8 cellular contexts compared by ENCODE assay signal in genomic region chr1:28359592-28360239, GRCh38. TPM values are rescaled to one million over a fixed set of nuclear protein-coding genes. Genes with fewer than 3 reads are reported as not detected.
A peak's percentile ranks its signal among the peaks of the same experiment; 100 is the strongest.
DNase-seq lines count a peak whose midpoint lies in the region; ATAC-seq lines count a peak whose summit lies in the region.

No MANE protein-coding gene starts in this region.

- H3K27me3 Mint-ChIP-seq in activated CD4-positive, alpha-beta T cell treated with anti-CD3 and anti-CD28 coated beads, Interleukin-2, amount 10 ng/mL, durations not matched to agents 7 days and 5 days: peaks cover 3% of the 10 kb centered on the region
- H3K27me3 Mint-ChIP-seq in memory B cell: peaks cover 1% of the 10 kb centered on the region

- POLR2A ChIA-PET in activated CD4-positive, alpha-beta T cell treated with anti-CD3 and anti-CD28 coated beads, Interleukin-2, amount 10 ng/mL, durations not matched to agents 7 days and 5 days (lab: Charles Lee): interaction anchor here (0.6 kb wide), 1 partner anchor 121 kb away, joined by 5 read pairs; no protein-coding TSS in a partner anchor

- DNase-seq in AG08396 (ENCODE audit: low spot score) (peak; percentile 48), HCEC 1CT (peak; percentile 59), NCI-H69 (lab: John Stamatoyannopoulos, UW) (peak; percentile 63), dermis blood vessel endothelial cell (peak; percentile 81), memory B cell (ENCODE audit: low spot score in 2 of 2) (peak; percentile 51 to 54)
- DNase-seq in activated CD4-positive, alpha-beta T cell treated with anti-CD3 and anti-CD28 coated beads, Interleukin-2, amount 10 ng/mL, durations not matched to agents 7 days and 5 days: peak; percentile 81
- peak; percentile 53 to 72 for DNase-seq in stimulated activated CD8-positive, alpha-beta memory T cell treated with anti-CD3 and anti-CD28 coated beads, Interleukin-2, amount 100 ng/mL, for 48 hours (ENCODE audit: low read depth in 2 of 2)

- CTCF ChIA-PET in activated CD4-positive, alpha-beta T cell treated with anti-CD3 and anti-CD28 coated beads, Interleukin-2, amount 10 ng/mL, durations not matched to agents 7 days and 5 days (lab: Charles Lee): interaction anchor here (0.6 to 2.4 kb wide), 14 partner anchors 9 to 518 kb away, joined by 3 to 12 read pairs (median 4); partner anchors contain the start of gene MED18

- H3K4me3 Mint-ChIP-seq in activated CD4-positive, alpha-beta T cell treated with anti-CD3 and anti-CD28 coated beads, Interleukin-2, amount 10 ng/mL, durations not matched to agents 7 days and 5 days: no peak overlapping the region
- H3K4me3 Mint-ChIP-seq in memory B cell: no peak overlapping the region

- H3K36me3 Mint-ChIP-seq in activated CD4-positive, alpha-beta T cell treated with anti-CD3 and anti-CD28 coated beads, Interleukin-2, amount 10 ng/mL, durations not matched to agents 7 days and 5 days (ENCODE audit: low read depth): no peaks in the 10 kb centered on the region
- H3K36me3 Mint-ChIP-seq in memory B cell: no peaks in the 10 kb centered on the region

- no peaks in the 10 kb centered on the region for H3K9me3 Mint-ChIP-seq in activated CD4-positive, alpha-beta T cell treated with anti-CD3 and anti-CD28 coated beads, Interleukin-2, amount 10 ng/mL, durations not matched to agents 7 days and 5 days
- H3K9me3 Mint-ChIP-seq in memory B cell: no peaks in the 10 kb centered on the region

- peak; percentile 85 for ATAC-seq in memory B cell (ENCODE audit: low read depth)
- ATAC-seq in GM19397 (IDR thresholded peaks at IDR 0.05; ENCODE audit: unreplicated experiment): no peak

- H3K4me1 Mint-ChIP-seq in activated CD4-positive, alpha-beta T cell treated with anti-CD3 and anti-CD28 coated beads, Interleukin-2, amount 10 ng/mL, durations not matched to agents 7 days and 5 days: peaks cover 8% of the 10 kb centered on the region
- H3K4me1 Mint-ChIP-seq in memory B cell: peaks cover 2% of the 10 kb centered on the region

- H3K27ac Mint-ChIP-seq in activated CD4-positive, alpha-beta T cell treated with anti-CD3 and anti-CD28 coated beads, Interleukin-2, amount 10 ng/mL, durations not matched to agents 7 days and 5 days: no peak overlapping the region
- no peak overlapping the region for H3K27ac Mint-ChIP-seq in memory B cell

RNA-seq across cellular contexts. Expression of gene PHACTR4, which starts 9.8 kb away (rescaled TPM):
- 10 to 100 TPM; 29.0 to 34.9 TPM for total RNA-seq in activated CD4-positive, alpha-beta T cell treated with anti-CD3 and anti-CD28 coated beads, Interleukin-2, amount 10 ng/mL, durations not matched to agents 7 days and 5 days
- total RNA-seq in dermis blood vessel endothelial cell: 12.6 and 28.5 TPM in 2 replicates

RNA-seq across cellular contexts. Expression of gene MED18, which starts 30.9 kb away (rescaled TPM):
- total RNA-seq in activated CD4-positive, alpha-beta T cell treated with anti-CD3 and anti-CD28 coated beads, Interleukin-2, amount 10 ng/mL, durations not matched to agents 7 days and 5 days: 10 to 100 TPM; 22.7 to 23.7 TPM
- total RNA-seq in dermis blood vessel endothelial cell: 25.5 and 28.5 TPM in 2 replicates
